ENCODE assay signal across 13 cellular contexts in the genomic region with DNA sequence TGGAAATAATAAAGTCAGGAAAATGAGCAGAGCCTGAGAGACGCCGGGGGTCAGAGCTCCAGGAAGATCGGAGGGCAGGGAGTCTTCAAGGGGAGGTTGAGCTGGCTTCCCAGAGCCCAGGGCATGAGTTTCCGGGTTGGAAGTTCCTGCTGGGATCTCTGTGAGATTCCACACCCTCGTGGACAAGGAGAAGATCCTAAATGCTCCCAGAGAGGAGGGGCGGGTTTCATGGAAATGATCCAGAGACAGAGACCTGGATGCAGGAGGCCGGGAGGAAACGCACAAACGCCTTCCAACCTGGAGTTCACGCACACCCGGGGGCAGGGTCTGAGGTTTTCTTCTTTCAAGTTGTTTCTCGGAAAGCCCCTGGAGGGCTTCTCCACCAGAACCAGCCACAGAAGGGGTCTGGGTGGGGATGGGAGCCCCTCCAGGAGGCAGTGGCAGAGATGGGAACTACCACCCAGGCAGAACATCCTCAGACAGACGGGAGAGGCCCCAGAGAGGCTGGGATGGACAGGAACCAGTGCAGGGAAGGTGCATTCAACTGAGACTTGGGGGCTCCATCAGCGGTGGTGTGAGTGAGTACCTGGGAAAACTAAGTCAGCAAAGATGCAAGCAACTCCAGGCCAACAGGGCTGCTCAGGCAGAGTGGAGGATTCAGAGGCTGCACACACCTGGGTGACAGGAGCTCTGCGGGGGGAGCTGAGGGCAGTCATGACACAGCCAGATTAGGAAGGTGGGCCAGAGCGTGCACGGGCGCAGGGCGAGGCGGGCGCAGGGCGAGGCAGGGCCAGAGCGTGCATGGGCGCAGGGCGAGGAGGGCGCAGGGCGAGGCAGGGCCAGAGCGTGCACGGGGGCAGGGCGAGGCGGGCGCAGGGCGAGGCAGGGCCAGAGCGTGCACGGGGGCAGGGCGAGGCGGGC. TPM values are rescaled to one million over a fixed set of nuclear protein-coding genes. Genes with fewer than 3 reads are reported as not detected.
A peak's percentile ranks its signal among the peaks of the same experiment; 100 is the strongest.
DNase-seq lines count a peak whose midpoint lies in the region; ATAC-seq, FAIRE-seq and TF ChIP-seq lines count a peak whose summit lies in the region.
"Had no signal": no experiment of that assay in that cellular context is flagged by ENCODE, and none has a peak within 500 bp of the region (broad histone marks: within the 10 kb centered on the region; RNA-seq: fewer than 3 reads in every experiment).

No MANE protein-coding gene starts in this region.

- intact Hi-C loops in activated CD4-positive, alpha-beta memory T cell treated with anti-CD3 and anti-CD28 coated beads for 36 hours (cut with micrococcal nuclease): no loop called here
- intact Hi-C loops in endothelial cell of umbilical vein (cut with micrococcal nuclease): no loop called here

- H3K9me3 ChIP-seq in endothelial cell of umbilical vein (replicated peaks; ENCODE audit: control insufficient read depth, insufficient read depth, low read length): no peaks in the 10 kb centered on the region
- H3K9me3 ChIP-seq: sigmoid colon had no signal

- no peak for ATAC-seq in HG03139 (IDR thresholded peaks at IDR 0.05; ENCODE audit: unreplicated experiment)
- no peak for ATAC-seq in HG02588 (IDR thresholded peaks at IDR 0.05; ENCODE audit: unreplicated experiment)

- peak overlapping the region; percentile 72 for H2AFZ ChIP-seq in endothelial cell of umbilical vein (ENCODE audit: low read depth, low read length)

- dilution Hi-C loops in endothelial cell of umbilical vein (cut with MboI; ENCODE audit: extremely low pct_ligation_motif_present, low sequenced_read_pairs): no loop called here

- H3K4me1 ChIP-seq in endothelial cell of umbilical vein (ENCODE audit: control insufficient read depth, extremely low read depth, insufficient read depth, low read length): peaks cover 21% of the 10 kb centered on the region
- H3K4me1 ChIP-seq: breast epithelium, sigmoid colon had no signal

- H3K4me3 ChIP-seq in endothelial cell of umbilical vein (replicated peaks in 1 of 3; ENCODE audit: insufficient read depth in 1 of 3, low read depth in 1 of 3, low read length in 3 of 3): no peak overlapping the region
- H3K4me3 ChIP-seq: breast epithelium, sigmoid colon had no signal

- CTCF ChIA-PET in activated CD4-positive, alpha-beta memory T cell treated with anti-CD3 and anti-CD28 coated beads, Interleukin-2, amount 10 ng/mL, durations not matched to agents 7 days and 5 days (lab: Charles Lee): no interaction called here
- CTCF ChIA-PET in activated CD4-positive, alpha-beta memory T cell treated with anti-CD3 and anti-CD28 coated beads for 36 hours (lab: Charles Lee): no interaction called here
- CTCF ChIA-PET in endothelial cell of umbilical vein (lab: Charles Lee): interaction anchor here (0.9 to 1.2 kb wide), 2 partner anchors 20 to 35 kb away, joined by 3 read pairs; no protein-coding TSS in a partner anchor

- H3K9me3 Mint-ChIP-seq in activated CD4-positive, alpha-beta memory T cell treated with anti-CD3 and anti-CD28 coated beads, Interleukin-2, amount 10 ng/mL, durations not matched to agents 7 days and 5 days: peaks cover 4% of the 10 kb centered on the region
- peaks cover 5% of the 10 kb centered on the region for H3K9me3 Mint-ChIP-seq in activated CD4-positive, alpha-beta memory T cell treated with anti-CD3 and anti-CD28 coated beads for 36 hours

- no peak for TF ChIP-seq CTCF in endothelial cell of umbilical vein (IDR thresholded peaks at IDR 0.05; ENCODE audit: extremely low read depth in 1 of 2, insufficient read depth in 1 of 2, low read depth in 1 of 2, low read length in 2 of 2)

- FAIRE-seq in endothelial cell of umbilical vein (lab: Jason Lieb, UNC): peak; percentile 59

- no peaks in the 10 kb centered on the region for H3K27me3 Mint-ChIP-seq in activated CD4-positive, alpha-beta memory T cell treated with anti-CD3 and anti-CD28 coated beads, Interleukin-2, amount 10 ng/mL, durations not matched to agents 7 days and 5 days
- no peaks in the 10 kb centered on the region for H3K27me3 Mint-ChIP-seq in activated CD4-positive, alpha-beta memory T cell treated with anti-CD3 and anti-CD28 coated beads for 36 hours

- H3K79me2 ChIP-seq in endothelial cell of umbilical vein (ENCODE audit: control insufficient read depth, insufficient read depth, low read length): no peaks in the 10 kb centered on the region

- H3K4me2 ChIP-seq in endothelial cell of umbilical vein (ENCODE audit: insufficient read depth, low read length): peak overlapping the region; percentile 22

- H3K4me3 Mint-ChIP-seq in activated CD4-positive, alpha-beta memory T cell treated with anti-CD3 and anti-CD28 coated beads, Interleukin-2, amount 10 ng/mL, durations not matched to agents 7 days and 5 days: no peak overlapping the region
- H3K4me3 Mint-ChIP-seq in activated CD4-positive, alpha-beta memory T cell treated with anti-CD3 and anti-CD28 coated beads for 36 hours: no peak overlapping the region

- POLR2A ChIA-PET in activated CD4-positive, alpha-beta memory T cell treated with anti-CD3 and anti-CD28 coated beads, Interleukin-2, amount 10 ng/mL, durations not matched to agents 7 days and 5 days (lab: Charles Lee): no interaction called here
- POLR2A ChIA-PET in activated CD4-positive, alpha-beta memory T cell treated with anti-CD3 and anti-CD28 coated beads for 36 hours (lab: Charles Lee): no interaction called here
- POLR2A ChIA-PET in endothelial cell of umbilical vein (lab: Charles Lee): no interaction called here

- H3K4me1 Mint-ChIP-seq in activated CD4-positive, alpha-beta memory T cell treated with anti-CD3 and anti-CD28 coated beads, Interleukin-2, amount 10 ng/mL, durations not matched to agents 7 days and 5 days: peaks cover 37% of the 10 kb centered on the region
- H3K4me1 Mint-ChIP-seq in activated CD4-positive, alpha-beta memory T cell treated with anti-CD3 and anti-CD28 coated beads for 36 hours (ENCODE audit: low read depth): peaks cover 25% of the 10 kb centered on the region

- no peaks in the 10 kb centered on the region for H4K20me1 ChIP-seq in endothelial cell of umbilical vein (replicated peaks; ENCODE audit: control insufficient read depth, extremely low read depth, insufficient read depth, low read length)

- peak overlapping the region; percentile 70 for H3K27ac Mint-ChIP-seq in activated CD4-positive, alpha-beta memory T cell treated with anti-CD3 and anti-CD28 coated beads, Interleukin-2, amount 10 ng/mL, durations not matched to agents 7 days and 5 days
- H3K27ac Mint-ChIP-seq in activated CD4-positive, alpha-beta memory T cell treated with anti-CD3 and anti-CD28 coated beads for 36 hours: no peak overlapping the region

- peak; percentile 15 for DNase-seq in activated CD4-positive, alpha-beta memory T cell treated with anti-CD3 and anti-CD28 coated beads, Interleukin-2, amount 10 ng/mL, durations not matched to agents 7 days and 5 days
- no peak for DNase-seq in activated CD4-positive, alpha-beta memory T cell treated with anti-CD3 and anti-CD28 coated beads for 36 hours
- DNase-seq in NCI-H510A (lab: John Stamatoyannopoulos, UW) (peak; percentile 69), endothelial cell of umbilical vein (ENCODE audit: low read depth, low spot score) (peak; percentile 50), NCI-H2196 treated with DMSO at 0.1 percent for 48 hours (lab: John Stamatoyannopoulos, UW; ENCODE audit: unreplicated experiment) (no peak)
- DNase-seq in stimulated activated CD8-positive, alpha-beta memory T cell treated with anti-CD3 and anti-CD28 coated beads, Interleukin-4, amount 100 ng/mL, for 48 hours: peak; percentile 24
- DNase-seq: activated CD4-positive, alpha-beta T cell treated with anti-CD3 and anti-CD28 coated beads for 48 hours; mammary epithelial cell; NCI-H2171 treated with DMSO at 0.1 percent for 48 hours; sigmoid colon had no signal

- peaks cover 19% of the 10 kb centered on the region for H3K36me3 Mint-ChIP-seq in activated CD4-positive, alpha-beta memory T cell treated with anti-CD3 and anti-CD28 coated beads, Interleukin-2, amount 10 ng/mL, durations not matched to agents 7 days and 5 days (ENCODE audit: low read depth)
- H3K36me3 Mint-ChIP-seq in activated CD4-positive, alpha-beta memory T cell treated with anti-CD3 and anti-CD28 coated beads for 36 hours: peaks cover 14% of the 10 kb centered on the region

- H3K27me3 ChIP-seq in endothelial cell of umbilical vein (ENCODE audit: control insufficient read depth in 2 of 2, insufficient read depth in 2 of 2, low read length in 2 of 2): no peaks in the 10 kb centered on the region
- H3K27me3 ChIP-seq: breast epithelium had no signal

- H3K36me3 ChIP-seq in endothelial cell of umbilical vein (ENCODE audit: control insufficient read depth in 2 of 2, extremely low read depth in 1 of 2, insufficient read depth in 2 of 2, low read length in 2 of 2): no peaks in the 10 kb centered on the region
- H3K36me3 ChIP-seq: breast epithelium, sigmoid colon had no signal

- H3K9ac ChIP-seq in endothelial cell of umbilical vein (replicated peaks; ENCODE audit: extremely low read depth, insufficient read depth, low read length): no peak overlapping the region

- H3K27ac ChIP-seq in endothelial cell of umbilical vein (ENCODE audit: insufficient read depth, low read depth, low read length): no peak overlapping the region
- H3K27ac ChIP-seq: breast epithelium, sigmoid colon had no signal

- BruUV-seq in endothelial cell of umbilical vein (replicated peaks; lab: Mats Ljungman, UMichigan): no TSS peak

- H3K9me1 ChIP-seq in endothelial cell of umbilical vein (replicated peaks; ENCODE audit: control insufficient read depth, extremely low read depth, insufficient read depth, low read length): no peaks in the 10 kb centered on the region

- no peak for TF ChIP-seq POLR2A in endothelial cell of umbilical vein (IDR thresholded peaks at IDR 0.05; ENCODE audit: low read depth, low read length)

TF ChIP-seq in endothelial cell of umbilical vein, 7 proteins besides CTCF, POLR2A, EP300 and RAD21:
- no peak for TF ChIP-seq POLR2AphosphoS5 (IDR thresholded peaks at IDR 0.05; ENCODE audit: insufficient read depth, low read depth, low read length)

RNA-seq across cellular contexts. Expression of gene EXOC3, which starts 52.1 kb away (rescaled TPM):
- total RNA-seq in activated CD4-positive, alpha-beta memory T cell treated with anti-CD3 and anti-CD28 coated beads, Interleukin-2, amount 10 ng/mL, durations not matched to agents 7 days and 5 days: 10 to 100 TPM; 67.7 to 68.8 TPM
- 10 to 100 TPM; 49.9 to 54.5 TPM for total RNA-seq in activated CD4-positive, alpha-beta memory T cell treated with anti-CD3 and anti-CD28 coated beads for 36 hours
- 52.9 and 55.4 TPM in 2 replicates for total RNA-seq in endothelial cell of umbilical vein
- 26.4 and 27.2 TPM in 2 replicates for polyA plus RNA-seq in endothelial cell of umbilical vein
- 22.0 and 22.7 TPM in 2 replicates for polyA plus RNA-seq in endothelial cell of umbilical vein (2011; cell fraction: cytosol; rRNA removed)
- 79.9 and 81.6 TPM in 2 replicates for polyA plus RNA-seq in endothelial cell of umbilical vein (2011; cell fraction: nucleus; rRNA removed)
- 32.2 and 34.4 TPM in 2 replicates for polyA plus RNA-seq in endothelial cell of umbilical vein (2012)
- 24.8 and 29.0 TPM in 2 replicates for polyA minus RNA-seq in endothelial cell of umbilical vein
- polyA minus RNA-seq in endothelial cell of umbilical vein (2011; cell fraction: cytosol; rRNA and poly(A)+ RNA removed): 26.3 TPM
- 19.5 and 26.5 TPM in 2 replicates for polyA minus RNA-seq in endothelial cell of umbilical vein (2011; cell fraction: nucleus; rRNA and poly(A)+ RNA removed)

Comparison
In these comparisons a context has a peak if more than half of its experiments do, and no peak if none do; other contexts are left out.
1. DNase-seq: peak in activated CD4-positive, alpha-beta memory T cell treated with anti-CD3 and anti-CD28 coated beads, Interleukin-2, amount 10 ng/mL, durations not matched to agents 7 days and 5 days (single experiment), NCI-H510A (single experiment), endothelial cell of umbilical vein (single experiment) and stimulated activated CD8-positive, alpha-beta memory T cell treated with anti-CD3 and anti-CD28 coated beads, Interleukin-4, amount 100 ng/mL, for 48 hours (single experiment); none in activated CD4-positive, alpha-beta memory T cell treated with anti-CD3 and anti-CD28 coated beads for 36 hours (single experiment) and NCI-H2196 treated with DMSO at 0.1 percent for 48 hours (single experiment).